Comparison of ENCODE assay signal across 8 cellular contexts in genomic region chr2:54114479-54114878, GRCh38. TPM values are rescaled to one million over a fixed set of nuclear protein-coding genes. Genes with fewer than 3 reads are reported as not detected.
DNase-seq lines count a peak whose midpoint lies in the region; ATAC-seq and TF ChIP-seq lines count a peak whose summit lies in the region.
"Not testable (repeated sequence)": the region's sequence is repeated elsewhere in the genome, so short reads cannot be mapped to it uniquely, and the experiment has no call there.

No MANE protein-coding gene starts in this region.

- H3K18ac ChIP-seq in H9 (ENCODE audit: insufficient read length, low read depth, low read length): not testable (repeated sequence)

- peak overlapping the region; percentile 69 for H3K4me3 ChIP-seq in OCI-LY7 (ENCODE audit: low read depth, low read length, poor library complexity, severe bottlenecking)
- H3K4me3 ChIP-seq in heart left ventricle: peak overlapping the region in 8 of 12 donors; percentile 64 to 92 (median 79)
- not testable (repeated sequence) for H3K4me3 ChIP-seq in naive thymus-derived CD4-positive, alpha-beta T cell (ENCODE audit: low read length)

- not testable (repeated sequence) for H3T11ph ChIP-seq in H9 (ENCODE audit: low read length)

- not testable (repeated sequence) for H3K4me1 ChIP-seq in H9 (ENCODE audit: insufficient read depth, low read length); naive thymus-derived CD4-positive, alpha-beta T cell (ENCODE audit: control insufficient read depth in 2 of 2, insufficient read depth in 2 of 2, low read length in 2 of 2)
- peaks cover 19% of the 10 kb centered on the region for H3K4me1 ChIP-seq in OCI-LY7 (ENCODE audit: insufficient read depth, low read length, poor library complexity, severe bottlenecking)
- H3K4me1 ChIP-seq in heart left ventricle: peaks cover 0 to 15% (median 6%) of the 10 kb centered on the region in 12 donors

- H3K36me3 Mint-ChIP-seq in H9 (ENCODE audit: insufficient read depth in 1 of 3, low read depth in 3 of 3): peaks cover 17% of the 10 kb centered on the region in 3 experiments
- H3K36me3 Mint-ChIP-seq in activated CD8-positive, alpha-beta memory T cell treated with anti-CD3 and anti-CD28 coated beads, Interleukin-2, amount 10 ng/mL, durations not matched to agents 7 days and 5 days: peaks cover 24% of the 10 kb centered on the region
- H3K36me3 Mint-ChIP-seq in central memory CD8-positive, alpha-beta T cell (ENCODE audit: insufficient read depth): peaks cover 11% of the 10 kb centered on the region
- H3K36me3 Mint-ChIP-seq in naive thymus-derived CD4-positive, alpha-beta T cell: peaks cover 9 to 32% (median 12%) of the 10 kb centered on the region in 5 donors
- peaks cover 25% of the 10 kb centered on the region for H3K36me3 Mint-ChIP-seq in stimulated activated effector memory CD8-positive, alpha-beta T cell treated with anti-CD3 and anti-CD28 coated beads, Interleukin-12 subunit alpha, Interleukin-12 subunit beta, amount 100 ng/mL, for 72 hours

- H3K27me3 ChIP-seq in H9 (ENCODE audit: insufficient read depth, low read length); heart left ventricle; naive thymus-derived CD4-positive, alpha-beta T cell (ENCODE audit: control insufficient read depth in 2 of 2, insufficient read depth in 2 of 2, low read length in 2 of 2): not testable (repeated sequence)

- not testable (repeated sequence) for H3K14ac ChIP-seq in H9 (ENCODE audit: insufficient read depth, low read length)

- H3K4me1 Mint-ChIP-seq in H9; central memory CD8-positive, alpha-beta T cell: not testable (repeated sequence)
- H3K4me1 Mint-ChIP-seq in activated CD8-positive, alpha-beta memory T cell treated with anti-CD3 and anti-CD28 coated beads, Interleukin-2, amount 10 ng/mL, durations not matched to agents 7 days and 5 days: peaks cover 11% of the 10 kb centered on the region
- peaks cover 10 to 31% (median 24%) of the 10 kb centered on the region in 7 donors for H3K4me1 Mint-ChIP-seq in naive thymus-derived CD4-positive, alpha-beta T cell
- H3K4me1 Mint-ChIP-seq in stimulated activated effector memory CD8-positive, alpha-beta T cell treated with anti-CD3 and anti-CD28 coated beads, Interleukin-12 subunit alpha, Interleukin-12 subunit beta, amount 100 ng/mL, for 72 hours: peaks cover 13% of the 10 kb centered on the region

- H3K27me3 Mint-ChIP-seq in H9 (ENCODE audit: low read depth); activated CD8-positive, alpha-beta memory T cell treated with anti-CD3 and anti-CD28 coated beads, Interleukin-2, amount 10 ng/mL, durations not matched to agents 7 days and 5 days; central memory CD8-positive, alpha-beta T cell; naive thymus-derived CD4-positive, alpha-beta T cell: not testable (repeated sequence)

- H3K23ac ChIP-seq in H9 (ENCODE audit: insufficient read length, low read depth, low read length): not testable (repeated sequence)

- H3K9me3 ChIP-seq in H9 (ENCODE audit: control insufficient read depth, low read depth, low read length); naive thymus-derived CD4-positive, alpha-beta T cell (ENCODE audit: control insufficient read depth in 2 of 3, low read length in 3 of 3): not testable (repeated sequence)
- H3K9me3 ChIP-seq in OCI-LY7 (ENCODE audit: low read length): peaks cover 27% of the 10 kb centered on the region
- peaks cover 0 to 11% (median 0%) of the 10 kb centered on the region in 12 donors for H3K9me3 ChIP-seq in heart left ventricle

- H2BK20ac ChIP-seq in H9 (ENCODE audit: low read depth, low read length, poor library complexity, severe bottlenecking): not testable (repeated sequence)

- not testable (repeated sequence) for H4K5ac ChIP-seq in H9 (ENCODE audit: insufficient read length, low read depth, low read length)

- not testable (repeated sequence) for BruUV-seq in OCI-LY7 (replicated peaks; lab: Mats Ljungman, UMichigan)

- not testable (repeated sequence) for H3K4me2 ChIP-seq in H9 (ENCODE audit: insufficient read depth, insufficient read length, low read length)
- H3K4me2 ChIP-seq in OCI-LY7 (ENCODE audit: low read length): peak overlapping the region; percentile 90

- CTCF ChIA-PET in OCI-LY7 (lab: Charles Lee; ENCODE audit: unreplicated experiment): not testable (repeated sequence)
- CTCF ChIA-PET in activated CD8-positive, alpha-beta memory T cell treated with anti-CD3 and anti-CD28 coated beads, Interleukin-2, amount 10 ng/mL, durations not matched to agents 7 days and 5 days (lab: Charles Lee): interaction anchor here (0.7 to 2.4 kb wide), 2 partner anchors 8 to 492 kb away, joined by 3 to 10 read pairs; no protein-coding TSS in a partner anchor
- CTCF ChIA-PET in naive thymus-derived CD4-positive, alpha-beta T cell (lab: Charles Lee): interaction anchor here (0.6 kb wide), 1 partner anchor 162 kb away, joined by 3 read pairs; no protein-coding TSS in a partner anchor

- intact Hi-C loops in OCI-LY7 (cut with micrococcal nuclease; ENCODE audit: unreplicated experiment): loop anchor here (2.0 kb wide), 1 partner anchor 388 kb away; no protein-coding TSS in a partner anchor
- intact Hi-C loops in heart left ventricle (cut with DNase I): not testable (repeated sequence)
- intact Hi-C loops in naive thymus-derived CD4-positive, alpha-beta T cell (cut with micrococcal nuclease): loop anchor here in 1 of 2 donors (2.0 to 10.0 kb wide), 3 partner anchors 328 to 1306 kb away; partner anchors contain the start of genes ASB3 and ERLEC1

- H3K79me1 ChIP-seq in H9 (ENCODE audit: insufficient read depth, low read depth, low read length, poor library complexity, severe bottlenecking): not testable (repeated sequence)

- TF ChIP-seq POLR2A in heart left ventricle (IDR thresholded peaks at IDR 0.05): not testable (repeated sequence)

- ATAC-seq in activated CD8-positive, alpha-beta memory T cell treated with anti-CD3 and anti-CD28 coated beads, Interleukin-2, amount 10 ng/mL, durations not matched to agents 7 days and 5 days; central memory CD8-positive, alpha-beta T cell (replicated peaks; ENCODE audit: extremely low read depth, poor library complexity, severe bottlenecking); heart left ventricle; naive thymus-derived CD4-positive, alpha-beta T cell; stimulated activated effector memory CD8-positive, alpha-beta T cell treated with anti-CD3 and anti-CD28 coated beads, Interleukin-12 subunit alpha, Interleukin-12 subunit beta, amount 100 ng/mL, for 72 hours: not testable (repeated sequence)

- H2BK12ac ChIP-seq in H9 (ENCODE audit: insufficient read length, low read depth, low read length): not testable (repeated sequence)

- not testable (repeated sequence) for H4K91ac ChIP-seq in H9 (ENCODE audit: insufficient read length, low read depth, low read length)

- H2AK5ac ChIP-seq in H9 (ENCODE audit: insufficient read length, low read length): not testable (repeated sequence)

- H3K4ac ChIP-seq in H9 (ENCODE audit: low read depth, low read length): not testable (repeated sequence)

- H2BK5ac ChIP-seq in H9 (ENCODE audit: insufficient read length, low read length): not testable (repeated sequence)

- no CpG with 5 or more reads among the region's 6 CpGs for WGBS in H9 (ENCODE audit: extremely low coverage, insufficient read length, low lambda C conversion rate)
- WGBS in heart left ventricle, 4 donors: 87 to 93% (median 92%) methylated on average over 6 of the region's 6 CpGs

- H3K79me2 ChIP-seq in H9 (ENCODE audit: insufficient read depth, low read length): not testable (repeated sequence)
- peaks cover 16% of the 10 kb centered on the region; the same call in 1 of the 2 replicates for H3K79me2 ChIP-seq in OCI-LY7 (ENCODE audit: insufficient read depth, low read depth, low read length)

- H4K20me1 ChIP-seq in H9 (ENCODE audit: control insufficient read depth, insufficient read depth, insufficient read length); OCI-LY7 (ENCODE audit: insufficient read depth, low read length): not testable (repeated sequence)

- H3K9ac ChIP-seq in H9 (ENCODE audit: extremely low read depth, insufficient read length, low read length): not testable (repeated sequence)

- peak overlapping the region; percentile 87 to 93 for H3K4me3 Mint-ChIP-seq in H9
- peak overlapping the region; percentile 84 for H3K4me3 Mint-ChIP-seq in activated CD8-positive, alpha-beta memory T cell treated with anti-CD3 and anti-CD28 coated beads, Interleukin-2, amount 10 ng/mL, durations not matched to agents 7 days and 5 days
- H3K4me3 Mint-ChIP-seq in central memory CD8-positive, alpha-beta T cell: peak overlapping the region; percentile 89
- H3K4me3 Mint-ChIP-seq in naive thymus-derived CD4-positive, alpha-beta T cell: peak overlapping the region; percentile 92 to 98 (median 97)
- peak overlapping the region; percentile 88 for H3K4me3 Mint-ChIP-seq in stimulated activated effector memory CD8-positive, alpha-beta T cell treated with anti-CD3 and anti-CD28 coated beads, Interleukin-12 subunit alpha, Interleukin-12 subunit beta, amount 100 ng/mL, for 72 hours

- H2BK120ac ChIP-seq in H9 (ENCODE audit: low read depth, low read length, poor library complexity, severe bottlenecking): not testable (repeated sequence)

- H3K27ac ChIP-seq in 22Rv1 (peak overlapping the region; percentile 94), OCI-LY7 (ENCODE audit: low read depth, low read length, poor library complexity, severe bottlenecking) (peak overlapping the region; percentile 87), heart left ventricle (peak overlapping the region; percentile 94 to 100 (median 98))
- H3K27ac ChIP-seq in H9 (ENCODE audit: insufficient read length, low read depth, low read length): not testable (repeated sequence)
- H3K27ac ChIP-seq in naive thymus-derived CD4-positive, alpha-beta T cell (ENCODE audit: low read depth, low read length): peak overlapping the region; percentile 93

- POLR2A ChIA-PET in OCI-LY7 (lab: Charles Lee): interaction anchor here (0.6 to 5.7 kb wide), 13 partner anchors 11 to 1347 kb away, joined by 3 to 68 read pairs (median 4); no protein-coding TSS in a partner anchor
- POLR2A ChIA-PET in naive thymus-derived CD4-positive, alpha-beta T cell (lab: Charles Lee): interaction anchor here (0.7 to 1.9 kb wide), 4 partner anchors 22 to 347 kb away, joined by 3 to 7 read pairs (median 4); partner anchors contain the start of gene CHAC2

- TF ChIP-seq CTCF in 22Rv1 (IDR thresholded peaks at IDR 0.05); H9 (conservative IDR thresholded peaks at IDR 0.05); OCI-LY7 (conservative IDR thresholded peaks at IDR 0.05; ENCODE audit: low read length); heart left ventricle (IDR thresholded peaks at IDR 0.05): not testable (repeated sequence)

- H3K36me3 ChIP-seq in OCI-LY7 (ENCODE audit: insufficient read depth, low read length): peaks cover 29% of the 10 kb centered on the region
- H3K36me3 ChIP-seq in heart left ventricle; naive thymus-derived CD4-positive, alpha-beta T cell (ENCODE audit: control insufficient read depth in 2 of 3, insufficient read depth in 3 of 3, low read length in 3 of 3): not testable (repeated sequence)

- not testable (repeated sequence) for H2AFZ ChIP-seq in H9 (ENCODE audit: low read length)
- peak overlapping the region; percentile 62; the same call in 1 of the 2 replicates for H2AFZ ChIP-seq in OCI-LY7 (ENCODE audit: low read length)

- not testable (repeated sequence) for DNase-seq in H9; OCI-LY7 (ENCODE audit: low spot score); activated CD8-positive, alpha-beta memory T cell treated with anti-CD3 and anti-CD28 coated beads, Interleukin-2, amount 10 ng/mL, durations not matched to agents 7 days and 5 days; central memory CD8-positive, alpha-beta T cell (ENCODE audit: low spot score in 2 of 2); heart left ventricle; naive thymus-derived CD4-positive, alpha-beta T cell; stimulated activated effector memory CD8-positive, alpha-beta T cell treated with anti-CD3 and anti-CD28 coated beads, Interleukin-12 subunit alpha, Interleukin-12 subunit beta, amount 100 ng/mL, for 72 hours (ENCODE audit: low spot score in 2 of 2)

- H3K56ac ChIP-seq in H9 (ENCODE audit: insufficient read length, low read depth, low read length): not testable (repeated sequence)

- H3K27ac Mint-ChIP-seq in H9: peak overlapping the region in 2 of 3 experiments; percentile 99 to 100; a peak in 3 of 7 replicates
- peak overlapping the region; percentile 97 for H3K27ac Mint-ChIP-seq in activated CD8-positive, alpha-beta memory T cell treated with anti-CD3 and anti-CD28 coated beads, Interleukin-2, amount 10 ng/mL, durations not matched to agents 7 days and 5 days
- peak overlapping the region; percentile 98 for H3K27ac Mint-ChIP-seq in central memory CD8-positive, alpha-beta T cell (ENCODE audit: low read depth)
- peak overlapping the region; percentile 98 to 100 (median 99) for H3K27ac Mint-ChIP-seq in naive thymus-derived CD4-positive, alpha-beta T cell
- peak overlapping the region; percentile 100 for H3K27ac Mint-ChIP-seq in stimulated activated effector memory CD8-positive, alpha-beta T cell treated with anti-CD3 and anti-CD28 coated beads, Interleukin-12 subunit alpha, Interleukin-12 subunit beta, amount 100 ng/mL, for 72 hours

- H3K9me3 Mint-ChIP-seq in H9: peaks cover 13 to 19% of the 10 kb centered on the region in 2 experiments
- H3K9me3 Mint-ChIP-seq in activated CD8-positive, alpha-beta memory T cell treated with anti-CD3 and anti-CD28 coated beads, Interleukin-2, amount 10 ng/mL, durations not matched to agents 7 days and 5 days (ENCODE audit: low read depth); central memory CD8-positive, alpha-beta T cell; stimulated activated effector memory CD8-positive, alpha-beta T cell treated with anti-CD3 and anti-CD28 coated beads, Interleukin-12 subunit alpha, Interleukin-12 subunit beta, amount 100 ng/mL, for 72 hours: not testable (repeated sequence)
- peaks cover 0 to 13% (median 6%) of the 10 kb centered on the region in 11 donors for H3K9me3 Mint-ChIP-seq in naive thymus-derived CD4-positive, alpha-beta T cell

- not testable (repeated sequence) for H3K9me2 ChIP-seq in OCI-LY7 (ENCODE audit: insufficient read depth, low read length)

- H2BK15ac ChIP-seq in H9 (ENCODE audit: low read depth, low read length): not testable (repeated sequence)

- H4K8ac ChIP-seq in H9 (replicated peaks; ENCODE audit: insufficient read length, low read depth, low read length): not testable (repeated sequence)

- not testable (repeated sequence) for H3K23me2 ChIP-seq in H9 (ENCODE audit: insufficient read length, low read depth, low read length, poor library complexity, severe bottlenecking)

RNA-seq across cellular contexts. Expression of gene ACYP2, which starts 0.9 kb away (rescaled TPM):
- 3.2 and 3.3 TPM in 2 replicates for total RNA-seq in H9 (2021)
- 17.9 and 18.7 TPM in 2 replicates for total RNA-seq in OCI-LY7 (2014; rRNA removed; shearing (Covaris generic))
- 18.5 and 20.6 TPM in 2 replicates for total RNA-seq in OCI-LY7 (2022)
- 1 to 10 TPM; 9.9 TPM for total RNA-seq in activated CD8-positive, alpha-beta memory T cell treated with anti-CD3 and anti-CD28 coated beads, Interleukin-2, amount 10 ng/mL, durations not matched to agents 7 days and 5 days
- 10 to 100 TPM; 39.7 to 83.1 (median 53.2) TPM for total RNA-seq in heart left ventricle
- polyA plus RNA-seq in heart left ventricle: 100 to 1,000 TPM in 1 of 2 donors, 10 to 100 TPM in 1; 42.0 to 107 TPM
- total RNA-seq in naive thymus-derived CD4-positive, alpha-beta T cell: 10 to 100 TPM; 12.3 to 19.6 (median 15.6) TPM
- 10 to 100 TPM; 11.2 to 23.0 TPM for polyA plus RNA-seq in naive thymus-derived CD4-positive, alpha-beta T cell
